22 cellular contexts compared by ENCODE assay signal in genomic region chr18:13414102-13414501, GRCh38.
"Had no signal": no experiment of that assay in that cellular context is flagged by ENCODE, and none has a peak within 500 bp of the region (broad histone marks: within the 10 kb centered on the region; RNA-seq: fewer than 3 reads in every experiment).

No MANE protein-coding gene starts in this region.

- FAIRE-seq: HepG2, RCC 7860 had no signal

- H3K4me3 ChIP-seq: SJSA1, SK-N-MC had no signal

- ATAC-seq: HepG2 had no signal

- DNase-seq: IMR-90, MV-4-11, NCI-H1048, NCI-H1105, NCI-H1436 treated with DMSO at 0.1 percent for 48 hours, NCI-H1694, NCI-H187 treated with DMSO at 0.1 percent for 48 hours, NCI-H2029 treated with DMSO at 0.1 percent for 48 hours, NCI-H2171, NCI-H226, NCI-H446, NCI-H510A, NCI-H524 treated with DMSO at 0.1 percent for 48 hours, NCI-H774, Right ventricle myocardium superior, RPMI8226, SIG-M5 had no signal

- H3K27me3 ChIP-seq: SJSA1 had no signal

- H3K27ac ChIP-seq: KMS-11, SJSA1, SK-N-MC had no signal

- H3K36me3 ChIP-seq: SJSA1 had no signal

- H3K4me1 ChIP-seq: SJSA1 had no signal

- H3K9me3 ChIP-seq: SJSA1 had no signal
